Comparison of ENCODE assay signal across 8 cellular contexts in the genomic region with DNA sequence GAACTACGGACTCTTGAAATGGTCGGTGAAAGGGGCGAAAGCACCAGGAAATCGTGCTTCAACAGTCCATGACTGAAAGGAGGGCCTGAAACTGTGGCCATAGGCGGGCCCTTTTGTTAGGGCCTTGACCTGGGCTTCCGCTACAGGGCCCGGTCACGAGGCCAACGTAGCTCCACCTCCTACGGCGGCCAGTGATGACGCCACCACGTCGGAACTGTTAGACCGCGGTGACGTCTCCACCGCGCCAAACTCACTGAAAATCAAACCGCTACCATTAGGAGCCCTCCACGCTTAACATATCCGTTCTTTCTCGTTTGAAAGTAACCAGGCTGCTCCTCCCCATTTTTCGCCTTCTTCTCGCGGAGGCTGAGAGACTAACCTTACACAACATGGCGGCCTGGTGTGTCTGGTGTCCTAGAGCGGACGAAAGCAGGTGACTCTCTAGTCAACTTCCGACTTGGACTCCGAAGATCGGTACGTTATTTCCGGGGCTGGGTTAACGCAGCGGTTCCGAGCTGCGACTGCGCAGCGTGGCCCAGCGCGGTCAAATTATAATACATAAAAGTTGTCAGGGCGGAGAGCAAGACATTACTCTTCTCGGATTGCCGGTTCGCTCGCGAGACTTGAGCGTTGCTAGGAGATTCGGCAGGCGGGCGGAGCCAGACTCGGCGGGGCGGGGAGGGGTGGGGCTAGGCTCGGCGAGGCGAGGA. TPM values are rescaled to one million over a fixed set of nuclear protein-coding genes. Genes with fewer than 3 reads are reported as not detected.
A peak's percentile ranks its signal among the peaks of the same experiment; 100 is the strongest.
DNase-seq lines count a peak whose midpoint lies in the region; ATAC-seq lines count a peak whose summit lies in the region.

No MANE protein-coding gene starts in this region.

- DNase-seq in C1 segment of cervical spinal cord (lab: John Stamatoyannopoulos, UW): peak; percentile 87 to 100 (median 99)
- DNase-seq in NCI-H524 treated with DMSO at 0.1 percent for 48 hours (lab: John Stamatoyannopoulos, UW): peak; percentile 84
- DNase-seq in activated CD4-positive, alpha-beta T cell treated with anti-CD3 and anti-CD28 coated beads for 48 hours: peak; percentile 96
- peak; percentile 83 for DNase-seq in cortex of kidney (lab: John Stamatoyannopoulos, UW)
- DNase-seq in left colon: peak; percentile 98 to 99
- peak; percentile 95 to 96 for DNase-seq in stimulated activated CD4-positive, alpha-beta T cell treated with anti-CD3 and anti-CD28 coated beads, Interleukin-1b, Interleukin-23, amount 100 ng/mL, for 4 hours (ENCODE audit: low read depth in 2 of 2)

- ATAC-seq in GM19328 (IDR thresholded peaks at IDR 0.05; ENCODE audit: unreplicated experiment) (peak; percentile 78), HG03460 (IDR thresholded peaks at IDR 0.05; ENCODE audit: unreplicated experiment) (peak; percentile 78), left colon (peak; percentile 81)

- intact Hi-C loops in left colon (cut with DNase I, micrococcal nuclease): no loop called here

RNA-seq across cellular contexts. Expression of a gene that starts 0.4 kb away (rescaled TPM):
- total RNA-seq in left colon: 10 to 100 TPM; 46.0 to 55.6 TPM

RNA-seq across cellular contexts. Expression of a gene that starts 23.9 kb away (rescaled TPM):
- 10 to 100 TPM; 25.2 to 26.6 TPM for total RNA-seq in left colon

Comparison
In these comparisons a context has a peak if more than half of its experiments do, and no peak if none do; other contexts are left out.
1. Peak in every context shown above with its lines: DNase-seq and ATAC-seq.